In the genomic region with DNA sequence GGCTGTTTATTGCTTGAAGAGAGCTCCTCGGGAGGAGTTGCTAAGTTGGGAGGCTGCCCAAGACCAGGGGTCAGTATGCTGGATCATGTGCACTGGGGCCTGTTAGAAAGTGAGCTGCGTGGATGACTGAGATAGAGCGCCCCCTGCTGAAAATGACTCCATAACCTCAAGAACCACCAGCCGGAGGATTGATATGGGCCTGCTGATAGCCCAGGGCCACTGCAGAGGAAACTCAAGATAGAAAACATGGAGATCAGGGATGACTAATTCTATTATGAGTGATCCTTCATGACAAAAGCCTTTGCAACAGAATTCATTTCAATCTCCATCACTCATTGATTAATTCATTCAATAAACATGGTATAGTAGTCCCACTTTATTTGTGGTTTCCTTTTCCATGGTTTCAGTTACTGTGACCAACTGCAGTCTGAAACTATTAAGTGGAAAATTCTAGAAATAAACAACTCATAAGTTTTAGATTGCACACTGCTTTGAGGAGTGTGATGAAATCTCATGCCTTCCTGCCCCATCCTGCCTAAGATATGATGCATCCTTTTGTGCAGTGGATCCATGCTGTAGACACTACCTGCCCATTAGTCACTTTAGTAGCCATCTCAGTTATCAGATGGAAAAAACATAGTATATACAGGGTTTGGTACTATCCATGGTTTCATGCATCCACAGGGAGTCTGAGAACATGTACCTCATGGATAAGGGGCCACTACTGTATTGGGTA, we compare ENCODE assay signal across 8 cellular contexts.
A peak's percentile ranks its signal among the peaks of the same experiment; 100 is the strongest.
DNase-seq lines count a peak whose midpoint lies in the region; ATAC-seq and TF ChIP-seq lines count a peak whose summit lies in the region.

No MANE protein-coding gene starts in this region.

- H3K27ac Mint-ChIP-seq in WTC11 (no peak overlapping the region), natural killer cell (no peak overlapping the region)

- H3K27ac ChIP-seq in 22Rv1: no peak overlapping the region

- no peak overlapping the region for H3K4me3 Mint-ChIP-seq in WTC11
- H3K4me3 Mint-ChIP-seq in natural killer cell: no peak overlapping the region

- POLR2A ChIA-PET in WTC11 (lab: Charles Lee): no interaction called here

- CTCF ChIA-PET in WTC11 (lab: Charles Lee): interaction anchor here (0.6 to 3.9 kb wide), 16 partner anchors 9 to 784 kb away, joined by 3 to 33 read pairs (median 4); a partner anchor contains a TSS

- peak; percentile 86 for ATAC-seq in WTC11
- ATAC-seq in natural killer cell: peak; percentile 58 to 72 (median 61)

- H3K27me3 Mint-ChIP-seq in WTC11 (ENCODE audit: low read depth): peaks cover under 1% of the 10 kb centered on the region; the same call in 1 of the 2 replicates
- peaks cover 0 to 7% of the 10 kb centered on the region in 2 donors for H3K27me3 Mint-ChIP-seq in natural killer cell (ENCODE audit: low read depth in 2 of 2)

- H3K9me3 Mint-ChIP-seq in WTC11 (no peaks in the 10 kb centered on the region), natural killer cell (no peaks in the 10 kb centered on the region)

- no peaks in the 10 kb centered on the region for H3K36me3 Mint-ChIP-seq in WTC11
- no peaks in the 10 kb centered on the region for H3K36me3 Mint-ChIP-seq in natural killer cell

- no peak overlapping the region for H3K4me3 ChIP-seq in GM12864 (ENCODE audit: low read depth, low read length)

- intact Hi-C loops in natural killer cell (cut with micrococcal nuclease): loop anchor here (2.0 kb wide), 2 partner anchors 323 to 775 kb away; no protein-coding TSS in a partner anchor

- H3K4me1 Mint-ChIP-seq in WTC11: no peaks in the 10 kb centered on the region
- H3K4me1 Mint-ChIP-seq in natural killer cell: peaks cover 0 to 4% of the 10 kb centered on the region in 2 donors

- DNase-seq in GM12864 (ENCODE audit: low read depth): no peak
- peak; percentile 29 for DNase-seq in LHCN-M2 (ENCODE audit: low read depth)
- peak; percentile 43 for DNase-seq in WTC11 (ENCODE audit: low spot score)
- DNase-seq in effector CD8-positive, alpha-beta T cell (lab: John Stamatoyannopoulos, UW): peak; percentile 3
- no peak for DNase-seq in natural killer cell
- no peak for DNase-seq in mesenteric fat pad (ENCODE audit: low spot score)
- DNase-seq in GM19238 (ENCODE audit: insufficient read length, low spot score): no peak

- peak; percentile 67 for TF ChIP-seq CTCF in 22Rv1 (IDR thresholded peaks at IDR 0.05)
- peak; percentile 47 for TF ChIP-seq CTCF in GM12864 (IDR thresholded peaks at IDR 0.05; ENCODE audit: low read depth, low read length, missing control alignments)
- peak; percentile 39; the same call in 1 of the 2 replicates for TF ChIP-seq CTCF in WTC11 (IDR thresholded peaks at IDR 0.05)
- TF ChIP-seq CTCF in natural killer cell (IDR thresholded peaks at IDR 0.05): peak; percentile 23

TF ChIP-seq in WTC11, 78 proteins besides CTCF, POLR2A, EP300 and RAD21:
- TF ChIP-seq ETV6 (CRISPR knock-in tag; IDR thresholded peaks at IDR 0.05): no peak
- no peak for TF ChIP-seq ZNF671 (CRISPR knock-in tag; IDR thresholded peaks at IDR 0.05)
- no peak for TF ChIP-seq HMGA2 (CRISPR knock-in tag; IDR thresholded peaks at IDR 0.05)
- TF ChIP-seq ZNF423 (CRISPR knock-in tag; IDR thresholded peaks at IDR 0.05): no peak
- no peak for TF ChIP-seq OVOL2 (CRISPR knock-in tag; IDR thresholded peaks at IDR 0.05; ENCODE audit: borderline replicate concordance)
- no peak for TF ChIP-seq ZNF138 (CRISPR knock-in tag; conservative IDR thresholded peaks at IDR 0.05)
- TF ChIP-seq, protein P1, sequence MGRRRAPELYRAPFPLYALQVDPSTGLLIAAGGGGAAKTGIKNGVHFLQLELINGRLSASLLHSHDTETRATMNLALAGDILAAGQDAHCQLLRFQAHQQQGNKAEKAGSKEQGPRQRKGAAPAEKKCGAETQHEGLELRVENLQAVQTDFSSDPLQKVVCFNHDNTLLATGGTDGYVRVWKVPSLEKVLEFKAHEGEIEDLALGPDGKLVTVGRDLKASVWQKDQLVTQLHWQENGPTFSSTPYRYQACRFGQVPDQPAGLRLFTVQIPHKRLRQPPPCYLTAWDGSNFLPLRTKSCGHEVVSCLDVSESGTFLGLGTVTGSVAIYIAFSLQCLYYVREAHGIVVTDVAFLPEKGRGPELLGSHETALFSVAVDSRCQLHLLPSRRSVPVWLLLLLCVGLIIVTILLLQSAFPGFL (CRISPR knock-in tag; IDR thresholded peaks at IDR 0.05; ENCODE audit: borderline replicate concordance): no peak
- TF ChIP-seq FOXJ3 (CRISPR knock-in tag; IDR thresholded peaks at IDR 0.05; ENCODE audit: borderline replicate concordance): no peak
- TF ChIP-seq ZNF232 (CRISPR knock-in tag; IDR thresholded peaks at IDR 0.05): no peak
- TF ChIP-seq, protein P2, sequence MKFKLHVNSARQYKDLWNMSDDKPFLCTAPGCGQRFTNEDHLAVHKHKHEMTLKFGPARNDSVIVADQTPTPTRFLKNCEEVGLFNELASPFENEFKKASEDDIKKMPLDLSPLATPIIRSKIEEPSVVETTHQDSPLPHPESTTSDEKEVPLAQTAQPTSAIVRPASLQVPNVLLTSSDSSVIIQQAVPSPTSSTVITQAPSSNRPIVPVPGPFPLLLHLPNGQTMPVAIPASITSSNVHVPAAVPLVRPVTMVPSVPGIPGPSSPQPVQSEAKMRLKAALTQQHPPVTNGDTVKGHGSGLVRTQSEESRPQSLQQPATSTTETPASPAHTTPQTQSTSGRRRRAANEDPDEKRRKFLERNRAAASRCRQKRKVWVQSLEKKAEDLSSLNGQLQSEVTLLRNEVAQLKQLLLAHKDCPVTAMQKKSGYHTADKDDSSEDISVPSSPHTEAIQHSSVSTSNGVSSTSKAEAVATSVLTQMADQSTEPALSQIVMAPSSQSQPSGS (CRISPR knock-in tag; IDR thresholded peaks at IDR 0.05; ENCODE audit: borderline replicate concordance, low read depth): no peak
- TF ChIP-seq, protein P3, sequence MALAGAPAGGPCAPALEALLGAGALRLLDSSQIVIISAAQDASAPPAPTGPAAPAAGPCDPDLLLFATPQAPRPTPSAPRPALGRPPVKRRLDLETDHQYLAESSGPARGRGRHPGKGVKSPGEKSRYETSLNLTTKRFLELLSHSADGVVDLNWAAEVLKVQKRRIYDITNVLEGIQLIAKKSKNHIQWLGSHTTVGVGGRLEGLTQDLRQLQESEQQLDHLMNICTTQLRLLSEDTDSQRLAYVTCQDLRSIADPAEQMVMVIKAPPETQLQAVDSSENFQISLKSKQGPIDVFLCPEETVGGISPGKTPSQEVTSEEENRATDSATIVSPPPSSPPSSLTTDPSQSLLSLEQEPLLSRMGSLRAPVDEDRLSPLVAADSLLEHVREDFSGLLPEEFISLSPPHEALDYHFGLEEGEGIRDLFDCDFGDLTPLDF (CRISPR knock-in tag; IDR thresholded peaks at IDR 0.05): no peak
TF ChIP-seq in WTC11: peak in this region for 0.

Comparison
In these comparisons a context has a peak if more than half of its experiments do, and no peak if none do; other contexts are left out.
1. DNase-seq: peak in LHCN-M2 (single experiment), WTC11 (single experiment) and effector CD8-positive, alpha-beta T cell (single experiment); none in GM12864 (single experiment), natural killer cell (single experiment), mesenteric fat pad (single experiment) and GM19238 (single experiment).
2. Peak in every context shown above with its lines, with median percentiles within 50 percentile points of each other: CTCF ChIP-seq.